In the genomic region with DNA sequence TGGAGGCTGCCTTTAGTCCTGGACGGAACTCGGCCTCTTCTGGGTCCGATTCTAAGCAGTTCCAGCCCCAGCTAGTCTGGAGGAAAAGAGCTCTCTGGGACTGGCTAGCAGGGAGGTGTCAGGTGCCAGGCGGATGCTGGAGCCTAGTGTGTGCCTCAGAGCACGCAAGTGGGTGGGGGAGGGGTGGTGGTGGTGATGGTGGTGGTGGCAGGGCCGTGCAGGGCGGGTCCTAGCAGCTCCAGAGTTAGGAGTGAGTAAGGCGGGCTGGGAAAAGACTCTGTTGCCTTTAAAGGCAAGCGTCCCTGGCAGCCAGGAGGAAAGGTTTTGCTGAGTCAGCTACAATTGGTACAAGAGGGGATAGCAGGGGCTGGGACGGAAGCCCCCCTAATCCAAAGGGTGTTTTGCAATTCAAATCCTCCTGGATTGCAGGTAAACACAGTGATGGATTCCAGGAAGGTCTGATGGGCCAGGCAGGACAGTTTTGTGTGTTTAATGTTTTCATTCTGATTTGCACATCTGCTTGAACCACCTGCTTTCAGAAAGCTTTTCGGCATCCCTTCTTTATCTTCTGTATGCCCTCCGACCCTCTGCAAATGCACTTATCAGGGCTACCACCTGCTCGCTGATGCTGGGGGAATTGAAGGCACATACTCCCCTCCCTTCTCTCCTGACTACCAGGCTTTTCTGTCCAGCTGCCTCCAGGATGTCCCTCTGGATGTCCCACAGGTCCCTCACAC, we compare ENCODE assay signal across 10 cellular contexts. TPM values are rescaled to one million over a fixed set of nuclear protein-coding genes. Genes with fewer than 3 reads are reported as not detected.
DNase-seq lines count a peak whose midpoint lies in the region; ATAC-seq and TF ChIP-seq lines count a peak whose summit lies in the region.
"Had no signal": no experiment of that assay in that cellular context is flagged by ENCODE, and none has a peak within 500 bp of the region (broad histone marks: within the 10 kb centered on the region; RNA-seq: fewer than 3 reads in every experiment).

No MANE protein-coding gene starts in this region.

- H3K9me3 ChIP-seq in breast epithelium (no peaks in the 10 kb centered on the region), iPS-18a (ENCODE audit: control insufficient read depth, low read depth, low read length) (no peaks in the 10 kb centered on the region), vagina (no peaks in the 10 kb centered on the region)

- intact Hi-C loops in MCF 10A (cut with micrococcal nuclease) = no loop called here
- intact Hi-C loops in breast epithelium (cut with DNase I; ENCODE audit: low total_unique reads) = no loop called here
- intact Hi-C loops in vagina (cut with DNase I) = no loop called here

- no peaks in the 10 kb centered on the region for H3K36me3 Mint-ChIP-seq in MCF 10A (ENCODE audit: insufficient read depth, unreplicated experiment)
- H3K36me3 Mint-ChIP-seq in stimulated activated naive B cell treated with anti-CD40 and anti-IgM and Interleukin-4, amounts not matched to agents 10 μg/mL and 1 μg/mL and 100 μg/mL, for 72 hours = peaks cover 4% of the 10 kb centered on the region in 2 donors

- no peaks in the 10 kb centered on the region for H3K27me3 Mint-ChIP-seq in MCF 10A (ENCODE audit: insufficient read depth, unreplicated experiment)
- no peaks in the 10 kb centered on the region for H3K27me3 Mint-ChIP-seq in stimulated activated naive B cell treated with anti-CD40 and anti-IgM and Interleukin-4, amounts not matched to agents 10 μg/mL and 1 μg/mL and 100 μg/mL, for 72 hours

- H3K27ac Mint-ChIP-seq in MCF 10A (ENCODE audit: low read depth, unreplicated experiment) = peak overlapping the region; percentile 52
- H3K27ac Mint-ChIP-seq in stimulated activated naive B cell treated with anti-CD40 and anti-IgM and Interleukin-4, amounts not matched to agents 10 μg/mL and 1 μg/mL and 100 μg/mL, for 72 hours = no peak overlapping the region

- DNase-seq in MCF 10A (ENCODE audit: unreplicated experiment) = peak; percentile 60
- no peak for DNase-seq in breast epithelium (ENCODE audit: low spot score in 2 of 2)
- peak; percentile 96 for DNase-seq in SW480 (ENCODE audit: low spot score)
- DNase-seq in vagina (ENCODE audit: extremely low spot score in 2 of 2) = peak in 1 of 2 donors; percentile 79
- no peak for DNase-seq in stimulated activated naive B cell treated with anti-CD40 and anti-IgM and Interleukin-4, amounts not matched to agents 10 μg/mL and 1 μg/mL and 100 μg/mL, for 72 hours
- no peak for DNase-seq in GM19238 (ENCODE audit: insufficient read length, low spot score)
- DNase-seq: activated gamma-delta T cell treated with Interleukin-2 at 50 U/mL for 16 hours had no signal

- no peaks in the 10 kb centered on the region for H3K36me3 ChIP-seq in breast epithelium
- H3K36me3 ChIP-seq in iPS-18a (ENCODE audit: control insufficient read depth, low read depth, low read length) = no peaks in the 10 kb centered on the region
- H3K36me3 ChIP-seq in vagina = no peaks in the 10 kb centered on the region

- H3K27me3 ChIP-seq in breast epithelium (no peaks in the 10 kb centered on the region), iPS-18a (ENCODE audit: control insufficient read depth, insufficient read depth, low read length) (no peaks in the 10 kb centered on the region), vagina (no peaks in the 10 kb centered on the region)

- no peak for TF ChIP-seq CTCF in MCF 10A (IDR thresholded peaks at IDR 0.05; ENCODE audit: unreplicated experiment)
- no peak for TF ChIP-seq CTCF in breast epithelium (IDR thresholded peaks at IDR 0.05)
- TF ChIP-seq CTCF in vagina (IDR thresholded peaks at IDR 0.05) = no peak

- peaks cover 43% of the 10 kb centered on the region for H3K4me1 Mint-ChIP-seq in MCF 10A (ENCODE audit: insufficient read depth, unreplicated experiment)
- H3K4me1 Mint-ChIP-seq in stimulated activated naive B cell treated with anti-CD40 and anti-IgM and Interleukin-4, amounts not matched to agents 10 μg/mL and 1 μg/mL and 100 μg/mL, for 72 hours = peaks cover 32 to 53% of the 10 kb centered on the region in 2 donors

- ATAC-seq in stimulated activated naive B cell treated with anti-CD40 and anti-IgM and Interleukin-4, amounts not matched to agents 10 μg/mL and 1 μg/mL and 100 μg/mL, for 72 hours (replicated peaks) = no peak
- ATAC-seq in HG03045 (IDR thresholded peaks at IDR 0.05; ENCODE audit: unreplicated experiment) = no peak

- BruUV-seq in MCF 10A (replicated peaks; lab: Mats Ljungman, UMichigan) = no TSS peak

- H3K4me3 Mint-ChIP-seq in MCF 10A (ENCODE audit: unreplicated experiment) = peak overlapping the region; percentile 0
- H3K4me3 Mint-ChIP-seq in stimulated activated naive B cell treated with anti-CD40 and anti-IgM and Interleukin-4, amounts not matched to agents 10 μg/mL and 1 μg/mL and 100 μg/mL, for 72 hours = no peak overlapping the region

- peak overlapping the region; percentile 60 for H3K9ac ChIP-seq in iPS-18a (ENCODE audit: low read length)

- POLR2A ChIA-PET in MCF 10A (lab: Yijun Ruan, JAX) = interaction anchor here (0.8 to 16.8 kb wide), 12 partner anchors 10 to 280 kb away, joined by 3 to 403 read pairs (median 4); partner anchors contain the start of gene YBX1

- TF ChIP-seq POLR2A in breast epithelium (IDR thresholded peaks at IDR 0.05) (no peak), vagina (IDR thresholded peaks at IDR 0.05) (no peak)

- H3K4me3 ChIP-seq in breast epithelium = no peak overlapping the region
- H3K4me3 ChIP-seq in iPS-18a (ENCODE audit: low read length) = peak overlapping the region; percentile 40
- H3K4me3 ChIP-seq in vagina = no peak overlapping the region

- peaks cover 0 to 3% of the 10 kb centered on the region in 2 donors for H3K4me1 ChIP-seq in breast epithelium
- H3K4me1 ChIP-seq in iPS-18a (ENCODE audit: control insufficient read depth, low read depth, low read length) = peaks cover 37% of the 10 kb centered on the region
- peaks cover 47% of the 10 kb centered on the region for H3K4me1 ChIP-seq in vagina

- H3K9me3 Mint-ChIP-seq in MCF 10A (ENCODE audit: unreplicated experiment) = no peaks in the 10 kb centered on the region
- no peaks in the 10 kb centered on the region for H3K9me3 Mint-ChIP-seq in stimulated activated naive B cell treated with anti-CD40 and anti-IgM and Interleukin-4, amounts not matched to agents 10 μg/mL and 1 μg/mL and 100 μg/mL, for 72 hours

- H3K27ac ChIP-seq in breast epithelium (peak overlapping the region in 1 of 2 donors; percentile 45), iPS-18a (ENCODE audit: low read length) (peak overlapping the region; percentile 88), vagina (peak overlapping the region; percentile 92)
- H3K27ac ChIP-seq: C4-2B had no signal

- CTCF ChIA-PET in MCF 10A (lab: Yijun Ruan, JAX) = interaction anchor here (0.6 to 1.5 kb wide), 5 partner anchors 16 to 50 kb away, joined by 3 to 5 read pairs (median 4); no protein-coding TSS in a partner anchor

RNA-seq across cellular contexts. Expression of gene SLC2A1, which starts 4.1 kb away (rescaled TPM):
- total RNA-seq in MCF 10A (2022) (87.5 and 95.0 TPM in 2 replicates), breast epithelium (10 to 100 TPM; 29.5 to 78.9 (median 42.1) TPM), vagina (286 TPM)

Comparison
In these comparisons a context has a peak if more than half of its experiments do, and no peak if none do; other contexts are left out.
1. DNase-seq: peak in MCF 10A (single experiment) and SW480 (single experiment); none in breast epithelium (0 of 2), stimulated activated naive B cell treated with anti-CD40 and anti-IgM and Interleukin-4, amounts not matched to agents 10 μg/mL and 1 μg/mL and 100 μg/mL, for 72 hours (single experiment) and GM19238 (single experiment).